ENCODE assay signal across 17 cellular contexts in genomic region chr5:38329132-38329715, GRCh38.
DNase-seq lines count a peak whose midpoint lies in the region; ATAC-seq and TF ChIP-seq lines count a peak whose summit lies in the region.
"Had no signal": no experiment of that assay in that cellular context is flagged by ENCODE, and none has a peak within 500 bp of the region (broad histone marks: within the 10 kb centered on the region; RNA-seq: fewer than 3 reads in every experiment).

No MANE protein-coding gene starts in this region.

- no peak overlapping the region for H3K4me3 Mint-ChIP-seq in effector memory CD8-positive, alpha-beta T cell
- H3K4me3 Mint-ChIP-seq: activated naive CD4-positive, alpha-beta T cell treated with anti-CD3 and anti-CD28 coated beads for 36 hours had no signal

- no peaks in the 10 kb centered on the region for H3K36me3 Mint-ChIP-seq in effector memory CD8-positive, alpha-beta T cell (ENCODE audit: insufficient read depth)

- H3K4me3 ChIP-seq in epithelial cell of proximal tubule (ENCODE audit: low read depth, low read length) (no peak overlapping the region), skeletal muscle satellite cell (ENCODE audit: low read length) (no peak overlapping the region), right atrium auricular region (no peak overlapping the region)
- H3K4me3 ChIP-seq: esophagus muscularis mucosa, pancreas, thoracic aorta had no signal

- no peak overlapping the region for H3K27ac Mint-ChIP-seq in effector memory CD8-positive, alpha-beta T cell
- H3K27ac Mint-ChIP-seq: activated naive CD4-positive, alpha-beta T cell treated with anti-CD3 and anti-CD28 coated beads for 36 hours had no signal

- H3K4me1 Mint-ChIP-seq in effector memory CD8-positive, alpha-beta T cell (ENCODE audit: low read depth in 2 of 2), result no peaks in the 10 kb centered on the region

- H3K9ac ChIP-seq in skeletal muscle satellite cell (ENCODE audit: low read depth, low read length), result no peak overlapping the region

- CTCF ChIA-PET in RWPE1 (lab: Yijun Ruan, JAX), result no interaction called here

- TF ChIP-seq CTCF in RWPE1 (conservative IDR thresholded peaks at IDR 0.05; ENCODE audit: low read depth), result no peak
- TF ChIP-seq CTCF in epithelial cell of proximal tubule (conservative IDR thresholded peaks at IDR 0.05; ENCODE audit: low read depth, low read length), result no peak
- TF ChIP-seq CTCF in right atrium auricular region (IDR thresholded peaks at IDR 0.05), result no peak

- no peaks in the 10 kb centered on the region for H3K27me3 ChIP-seq in skeletal muscle satellite cell (ENCODE audit: control insufficient read depth, insufficient read depth, low read length)
- H3K27me3 ChIP-seq in right atrium auricular region, result no peaks in the 10 kb centered on the region
- H3K27me3 ChIP-seq: esophagus muscularis mucosa, pancreas had no signal

- H3K9me3 ChIP-seq in skeletal muscle satellite cell (replicated peaks; ENCODE audit: low read length), result no peaks in the 10 kb centered on the region
- H3K9me3 ChIP-seq in right atrium auricular region, result peaks cover 0 to 6% of the 10 kb centered on the region in 2 donors
- H3K9me3 ChIP-seq: esophagus muscularis mucosa, pancreas, thoracic aorta had no signal

- POLR2A ChIA-PET in RWPE1 (lab: Yijun Ruan, JAX; ENCODE audit: low non-redundant PET), result no interaction called here

- H3K27me3 Mint-ChIP-seq in effector memory CD8-positive, alpha-beta T cell, result peaks cover 0 to 16% of the 10 kb centered on the region in 2 donors

- DNase-seq in NCI-H82 (lab: John Stamatoyannopoulos, UW) (peak; percentile 54), NCI-H82 treated with DMSO at 0.1 percent for 48 hours (lab: John Stamatoyannopoulos, UW; ENCODE audit: unreplicated experiment) (no peak), RWPE1 (ENCODE audit: low spot score) (peak; percentile 72), epithelial cell of proximal tubule (ENCODE audit: low read depth) (peak; percentile 72), anterior cingulate cortex (lab: John Stamatoyannopoulos, UW) (no peak), right atrium auricular region (ENCODE audit: low spot score) (no peak)
- DNase-seq in effector memory CD8-positive, alpha-beta T cell, result no peak
- DNase-seq: activated naive CD4-positive, alpha-beta T cell treated with anti-CD3 and anti-CD28 coated beads for 36 hours; NCI-H1417 treated with DMSO at 0.1 percent for 48 hours; NCI-H510A; pancreas; RPMI8226; stimulated activated CD4-positive, alpha-beta T cell treated with anti-CD3 and anti-CD28 coated beads, Interleukin-15, amount 100 ng/mL, for 24 hours had no signal

- peaks cover 0 to 5% of the 10 kb centered on the region in 2 donors for H3K9me3 Mint-ChIP-seq in effector memory CD8-positive, alpha-beta T cell
- H3K9me3 Mint-ChIP-seq: activated naive CD4-positive, alpha-beta T cell treated with anti-CD3 and anti-CD28 coated beads for 36 hours had no signal

- H3K36me3 ChIP-seq in skeletal muscle satellite cell (ENCODE audit: insufficient read depth, low read length) (no peaks in the 10 kb centered on the region), right atrium auricular region (no peaks in the 10 kb centered on the region)
- H3K36me3 ChIP-seq: esophagus muscularis mucosa, pancreas, thoracic aorta had no signal

- H3K27ac ChIP-seq in RWPE1 (no peak overlapping the region), right atrium auricular region (no peak overlapping the region)
- H3K27ac ChIP-seq: 22Rv1, esophagus muscularis mucosa, pancreas, thoracic aorta had no signal

- H3K4me2 ChIP-seq in skeletal muscle satellite cell (ENCODE audit: low read length), result peak overlapping the region; percentile 46

- ATAC-seq in effector memory CD8-positive, alpha-beta T cell (replicated peaks), result no peak
- ATAC-seq: pancreas had no signal

- H3K4me1 ChIP-seq in skeletal muscle satellite cell (ENCODE audit: control insufficient read depth, insufficient read depth, low read length) (peaks cover 15% of the 10 kb centered on the region), right atrium auricular region (no peaks in the 10 kb centered on the region)
- H3K4me1 ChIP-seq: pancreas had no signal

Comparison
In these comparisons a context has a peak if more than half of its experiments do, and no peak if none do; other contexts are left out.
1. DNase-seq: peak in NCI-H82 (single experiment), RWPE1 (single experiment) and epithelial cell of proximal tubule (single experiment); none in NCI-H82 treated with DMSO at 0.1 percent for 48 hours (single experiment), anterior cingulate cortex (0 of 58), effector memory CD8-positive, alpha-beta T cell (0 of 3) and right atrium auricular region (single experiment).